In the genomic region with DNA sequence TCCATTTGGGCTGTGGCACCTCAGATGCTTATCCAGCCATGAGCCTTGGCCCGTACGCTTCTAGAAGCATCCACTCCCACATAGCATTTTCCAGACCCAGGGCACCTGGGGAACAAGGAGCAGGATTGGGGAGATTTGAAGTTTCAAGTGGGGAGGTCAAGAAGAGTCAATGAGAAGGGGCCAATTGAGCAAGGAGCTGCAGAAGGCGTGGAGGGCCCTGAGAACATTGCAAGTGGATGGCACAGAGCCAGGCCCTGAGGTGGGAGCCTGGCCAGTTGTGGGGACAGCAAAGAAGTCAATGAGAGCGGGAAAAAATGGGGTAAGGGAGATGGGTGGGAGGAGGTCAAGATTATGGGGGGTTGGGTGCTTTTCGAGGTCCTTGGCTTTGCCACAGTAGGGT, we compare ENCODE assay signal across 1 cellular context.
TF ChIP-seq lines count a peak whose summit lies in the region.

No MANE protein-coding gene starts in this region.

TF ChIP-seq in SK-N-SH, 30 proteins besides CTCF, POLR2A, EP300 and RAD21 (continued from another document):
- TF ChIP-seq, protein P1, sequence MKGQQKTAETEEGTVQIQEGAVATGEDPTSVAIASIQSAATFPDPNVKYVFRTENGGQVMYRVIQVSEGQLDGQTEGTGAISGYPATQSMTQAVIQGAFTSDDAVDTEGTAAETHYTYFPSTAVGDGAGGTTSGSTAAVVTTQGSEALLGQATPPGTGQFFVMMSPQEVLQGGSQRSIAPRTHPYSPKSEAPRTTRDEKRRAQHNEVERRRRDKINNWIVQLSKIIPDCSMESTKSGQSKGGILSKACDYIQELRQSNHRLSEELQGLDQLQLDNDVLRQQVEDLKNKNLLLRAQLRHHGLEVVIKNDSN (IDR thresholded peaks at IDR 0.05; ENCODE audit: borderline replicate concordance, low read depth): no peak
